Comparison of ENCODE assay signal across 1 cellular context in genomic region chr6:16130932-16131387, GRCh38.
TF ChIP-seq lines count a peak whose summit lies in the region.

No MANE protein-coding gene starts in this region.

TF ChIP-seq in K562, 482 proteins besides CTCF, POLR2A, EP300 and RAD21 (continued from another document and continues in another):
- TF ChIP-seq MTA3 (IDR thresholded peaks at IDR 0.05; ENCODE audit: borderline replicate concordance) (no peak), ZNF740 (CRISPR knock-in tag; IDR thresholded peaks at IDR 0.05) (no peak; the same call in 1 of the 2 replicates), ZNF740 (tag; IDR thresholded peaks at IDR 0.05) (no peak), TCF7L2 (IDR thresholded peaks at IDR 0.05; ENCODE audit: low read depth, low read length) (no peak), ZKSCAN8 (CRISPR knock-in tag; IDR thresholded peaks at IDR 0.05) (0 out of 2 replicates have a peak, but pooled peaks have one; percentile 23), TBL1XR1 (IDR thresholded peaks at IDR 0.05; ENCODE audit: low read length in 2 of 2) (peak in 1 of 2 experiments; percentile 93; a peak in 2 of 4 replicates), EP400 (IDR thresholded peaks at IDR 0.05) (peak; percentile 47; the same call in 1 of the 2 replicates), ATF4 (CRISPR knock-in tag; IDR thresholded peaks at IDR 0.05) (no peak), ARID3A (IDR thresholded peaks at IDR 0.05; ENCODE audit: borderline replicate concordance, low read depth, low read length) (no peak), MITF (IDR thresholded peaks at IDR 0.05) (no peak), COPS2 (conservative IDR thresholded peaks at IDR 0.05) (no peak), KDM5B (IDR thresholded peaks at IDR 0.05; ENCODE audit: insufficient replicate concordance, low read depth, low read length) (peak; percentile 14), FOXK2 (conservative IDR thresholded peaks at IDR 0.05 in 1 of 2, IDR thresholded peaks at IDR 0.05 in 1 of 2; ENCODE audit: low read depth in 2 of 2) (peak in 1 of 2 experiments; percentile 62; a peak in 3 of 4 replicates), ZNF695 (CRISPR knock-in tag; IDR thresholded peaks at IDR 0.05) (no peak), MEF2D (tag; conservative IDR thresholded peaks at IDR 0.05; ENCODE audit: low read depth) (no peak), ZNF77 (CRISPR knock-in tag; IDR thresholded peaks at IDR 0.05) (no peak), ZBTB5 (IDR thresholded peaks at IDR 0.05) (no peak), ZNF592 (IDR thresholded peaks at IDR 0.05) (0 out of 2 replicates have a peak, but pooled peaks have one; percentile 42), ZBTB1 (CRISPR knock-in tag; IDR thresholded peaks at IDR 0.05; ENCODE audit: borderline replicate concordance, low read depth) (no peak), ZNF766 (CRISPR knock-in tag; conservative IDR thresholded peaks at IDR 0.05) (peak; percentile 62; the same call in 1 of the 2 replicates), FOXP1 (CRISPR knock-in tag; IDR thresholded peaks at IDR 0.05) (no peak), SOX6 (IDR thresholded peaks at IDR 0.05) (peak; percentile 27; the same call in 1 of the 2 replicates), NCOA1 (IDR thresholded peaks at IDR 0.05; ENCODE audit: low read depth) (peak; percentile 89), IFI16 (CRISPR knock-in tag; IDR thresholded peaks at IDR 0.05) (no peak), ELK3 (CRISPR knock-in tag; IDR thresholded peaks at IDR 0.05) (no peak), STAT6 (CRISPR knock-in tag; IDR thresholded peaks at IDR 0.05) (no peak), ZBTB49 (CRISPR knock-in tag; IDR thresholded peaks at IDR 0.05; ENCODE audit: borderline replicate concordance) (no peak), SMAD4 (CRISPR knock-in tag; conservative IDR thresholded peaks at IDR 0.05) (peak; percentile 78; the same call in 1 of the 2 replicates), MTA2 (IDR thresholded peaks at IDR 0.05; ENCODE audit: low read depth) (no peak), NR4A1 (CRISPR knock-in tag; IDR thresholded peaks at IDR 0.05) (no peak), NR4A1 (tag; IDR thresholded peaks at IDR 0.05) (no peak), ZNF134 (CRISPR knock-in tag; conservative IDR thresholded peaks at IDR 0.05) (no peak), MNT (conservative IDR thresholded peaks at IDR 0.05) (peak; percentile 42 to 56; a peak in 3 of 4 replicates), DPF2 (IDR thresholded peaks at IDR 0.05) (peak; percentile 75), SAP30 (IDR thresholded peaks at IDR 0.05; ENCODE audit: borderline replicate concordance, insufficient read depth, low read depth, low read length, poor library complexity, severe bottlenecking) (no peak), GABPB1 (CRISPR knock-in tag; IDR thresholded peaks at IDR 0.05) (0 out of 2 replicates have a peak, but pooled peaks have one; percentile 25), CBFB (CRISPR knock-in tag; IDR thresholded peaks at IDR 0.05) (no peak), THRB (CRISPR knock-in tag; conservative IDR thresholded peaks at IDR 0.05) (no peak), ADNP (tag; IDR thresholded peaks at IDR 0.05) (0 out of 2 replicates have a peak, but pooled peaks have one; percentile 18), RFX1 (IDR thresholded peaks at IDR 0.05) (no peak; the same call in 1 of the 2 replicates), HDAC2 (IDR thresholded peaks at IDR 0.05) (peak; percentile 39; the same call in 1 of the 2 replicates)
